21 cellular contexts compared by ENCODE assay signal in the genomic region with DNA sequence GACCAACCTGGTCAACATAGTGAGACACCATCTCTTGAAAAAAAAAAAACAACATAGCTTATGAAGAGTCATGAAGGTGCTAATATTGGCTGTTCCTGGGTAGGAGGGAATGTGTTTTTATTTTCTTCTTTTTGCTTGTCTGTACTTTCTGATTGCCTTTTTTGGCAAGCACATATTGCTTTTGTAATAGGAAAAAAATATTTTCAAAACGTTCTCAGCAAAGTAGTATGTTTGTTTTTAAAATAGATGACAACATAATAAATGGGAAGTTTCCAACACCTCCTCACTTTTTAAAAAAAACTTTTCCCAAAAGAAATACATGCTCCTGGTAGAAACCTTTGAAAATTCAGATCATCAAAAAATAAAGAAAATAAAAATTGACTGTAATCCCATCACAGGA. TPM values are rescaled to one million over a fixed set of nuclear protein-coding genes. Genes with fewer than 3 reads are reported as not detected.
DNase-seq lines count a peak whose midpoint lies in the region; ATAC-seq and TF ChIP-seq lines count a peak whose summit lies in the region.
"Had no signal": no experiment of that assay in that cellular context is flagged by ENCODE, and none has a peak within 500 bp of the region (broad histone marks: within the 10 kb centered on the region; RNA-seq: fewer than 3 reads in every experiment).

No MANE protein-coding gene starts in this region.

- H3K27me3 Mint-ChIP-seq in CD14-positive monocyte (ENCODE audit: low read depth in 3 of 3) = peaks cover 0 to 6% (median 2%) of the 10 kb centered on the region in 3 donors
- no peaks in the 10 kb centered on the region for H3K27me3 Mint-ChIP-seq in activated T-cell treated with anti-CD3 and anti-CD28 coated beads, Interleukin-2, amount 50 U/mL, for 24 hours
- H3K27me3 Mint-ChIP-seq: activated naive CD8-positive, alpha-beta T cell; activated T-helper 17 cell treated with anti-CD3 and anti-CD28 coated beads, Interleukin-2, amount 50 U/mL, for 72 hours; T-cell had no signal

- no peak for TF ChIP-seq CTCF in CD14-positive monocyte (IDR thresholded peaks at IDR 0.05)
- TF ChIP-seq CTCF in breast epithelium (IDR thresholded peaks at IDR 0.05) = no peak
- no peak for TF ChIP-seq CTCF in testis (IDR thresholded peaks at IDR 0.05)

- H3K4me3 Mint-ChIP-seq in CD14-positive monocyte = no peak overlapping the region
- H3K4me3 Mint-ChIP-seq in activated T-cell treated with anti-CD3 and anti-CD28 coated beads, Interleukin-2, amount 50 U/mL, for 24 hours = no peak overlapping the region
- H3K4me3 Mint-ChIP-seq: activated CD8-positive, alpha-beta memory T cell treated with anti-CD3 and anti-CD28 coated beads, Interleukin-2, amount 10 ng/mL, durations not matched to agents 7 days and 5 days; activated naive CD8-positive, alpha-beta T cell; activated T-helper 17 cell treated with anti-CD3 and anti-CD28 coated beads, Interleukin-2, amount 50 U/mL, for 72 hours; CD4-positive, CD25-positive, alpha-beta regulatory T cell; endodermal cell; T-cell had no signal

- peaks cover 87% of the 10 kb centered on the region for H3K4me1 Mint-ChIP-seq in CD14-positive monocyte
- H3K4me1 Mint-ChIP-seq in activated T-cell treated with anti-CD3 and anti-CD28 coated beads, Interleukin-2, amount 50 U/mL, for 24 hours (ENCODE audit: low read depth) = peaks cover 43% of the 10 kb centered on the region

- H3K27me3 ChIP-seq in breast epithelium (no peaks in the 10 kb centered on the region), mucosa of rectum (ENCODE audit: control insufficient read depth in 2 of 2, insufficient read depth in 2 of 2, low read length in 2 of 2) (no peaks in the 10 kb centered on the region), testis (no peaks in the 10 kb centered on the region)
- H3K27me3 ChIP-seq: pancreas had no signal

- WGBS in testis, 2 donors = 15 to 21% methylated on average over 1 of the region's 1 CpG

- no peak for ATAC-seq in HG03520 (IDR thresholded peaks at IDR 0.05; ENCODE audit: unreplicated experiment)
- ATAC-seq in GM21526 (IDR thresholded peaks at IDR 0.05; ENCODE audit: low FRiP score, unreplicated experiment) = no peak
- ATAC-seq: activated CD8-positive, alpha-beta memory T cell treated with anti-CD3 and anti-CD28 coated beads, Interleukin-2, amount 10 ng/mL, durations not matched to agents 7 days and 5 days; activated T-helper 17 cell treated with anti-CD3 and anti-CD28 coated beads, Interleukin-2, amount 50 U/mL, for 72 hours; pancreas; T-cell had no signal

- no peak overlapping the region for H3K9ac ChIP-seq in mucosa of rectum (ENCODE audit: low read depth in 1 of 2, low read length in 2 of 2)

- H3K27ac ChIP-seq in breast epithelium (peak overlapping the region; percentile 75 to 82), mucosa of rectum (ENCODE audit: low read depth in 2 of 2, low read length in 2 of 2) (peak overlapping the region; percentile 35 to 76), testis (peak overlapping the region; percentile 76 to 80)

- H3K4me1 ChIP-seq in breast epithelium (peaks cover 7 to 19% of the 10 kb centered on the region in 2 donors), mucosa of rectum (ENCODE audit: control insufficient read depth in 2 of 2, insufficient read depth in 2 of 2, low read length in 2 of 2) (peaks cover 23 to 37% of the 10 kb centered on the region in 2 donors), testis (peaks cover 39% of the 10 kb centered on the region)

- TF ChIP-seq POLR2A in breast epithelium (IDR thresholded peaks at IDR 0.05) = no peak
- TF ChIP-seq POLR2A in testis (IDR thresholded peaks at IDR 0.05) = no peak

- intact Hi-C loops in CD14-positive monocyte (cut with micrococcal nuclease) (loop anchor here (5.0 kb wide), 2 partner anchors 117 to 122 kb away; a partner anchor contains a TSS), breast epithelium (cut with DNase I; ENCODE audit: low total_unique reads) (no loop called here), testis (cut with DNase I; ENCODE audit: low total_unique reads) (loop anchor here (5.0 kb wide), 1 partner anchor 167 kb away; no protein-coding TSS in a partner anchor)

- H3K4me3 ChIP-seq in breast epithelium (no peak overlapping the region), mucosa of rectum (ENCODE audit: low read length in 2 of 2) (no peak overlapping the region), testis (no peak overlapping the region)
- H3K4me3 ChIP-seq: lung, pancreas had no signal

- H3K9me3 ChIP-seq in breast epithelium (no peaks in the 10 kb centered on the region), mucosa of rectum (ENCODE audit: control insufficient read depth in 2 of 2, low read length in 2 of 2) (no peaks in the 10 kb centered on the region), testis (no peaks in the 10 kb centered on the region)
- H3K9me3 ChIP-seq: pancreas had no signal

- peaks cover 0 to 2% of the 10 kb centered on the region in 2 donors for H3K36me3 Mint-ChIP-seq in CD14-positive monocyte
- H3K36me3 Mint-ChIP-seq in activated T-cell treated with anti-CD3 and anti-CD28 coated beads, Interleukin-2, amount 50 U/mL, for 24 hours (ENCODE audit: low read depth) = no peaks in the 10 kb centered on the region
- H3K36me3 Mint-ChIP-seq: activated CD8-positive, alpha-beta memory T cell treated with anti-CD3 and anti-CD28 coated beads, Interleukin-2, amount 10 ng/mL, durations not matched to agents 7 days and 5 days; activated naive CD8-positive, alpha-beta T cell; CD4-positive, CD25-positive, alpha-beta regulatory T cell; T-cell had no signal

- peak overlapping the region; percentile 99 to 100 (median 100) for H3K27ac Mint-ChIP-seq in CD14-positive monocyte
- H3K27ac Mint-ChIP-seq in activated T-cell treated with anti-CD3 and anti-CD28 coated beads, Interleukin-2, amount 50 U/mL, for 24 hours = no peak overlapping the region
- H3K27ac Mint-ChIP-seq: activated CD8-positive, alpha-beta memory T cell treated with anti-CD3 and anti-CD28 coated beads, Interleukin-2, amount 10 ng/mL, durations not matched to agents 7 days and 5 days; activated naive CD8-positive, alpha-beta T cell; activated T-helper 17 cell treated with anti-CD3 and anti-CD28 coated beads, Interleukin-2, amount 50 U/mL, for 72 hours; endodermal cell; T-cell had no signal

- no peak for DNase-seq in CD14-positive monocyte (ENCODE audit: low spot score)
- no peak for DNase-seq in breast epithelium (ENCODE audit: low spot score in 2 of 2)
- no peak for DNase-seq in testis
- DNase-seq in C1 segment of cervical spinal cord (lab: John Stamatoyannopoulos, UW) = no peak
- no peak for DNase-seq in activated T-cell treated with anti-CD3 and anti-CD28 coated beads, Interleukin-2, amount 50 U/mL, for 24 hours
- DNase-seq: activated CD4-positive, alpha-beta T cell treated with anti-CD3 and anti-CD28 coated beads for 48 hours; activated CD8-positive, alpha-beta memory T cell treated with anti-CD3 and anti-CD28 coated beads, Interleukin-2, amount 10 ng/mL, durations not matched to agents 7 days and 5 days; CD4-positive, CD25-positive, alpha-beta regulatory T cell; endodermal cell; GOT3; NCI-H1694; NCI-H774; stimulated activated naive CD4-positive, alpha-beta T cell treated with Interleukin-2 at 50 U/mL for 16 hours had no signal

- H3K36me3 ChIP-seq in breast epithelium = no peaks in the 10 kb centered on the region
- H3K36me3 ChIP-seq in mucosa of rectum (ENCODE audit: control insufficient read depth in 2 of 2, insufficient read depth in 2 of 2, low read length in 2 of 2) = no peaks in the 10 kb centered on the region
- H3K36me3 ChIP-seq in testis (ENCODE audit: low read depth, missing control alignments) = no peaks in the 10 kb centered on the region
- H3K36me3 ChIP-seq: pancreas had no signal

- H3K9me3 Mint-ChIP-seq in CD14-positive monocyte = peaks cover 0 to 1% (median 0%) of the 10 kb centered on the region in 7 donors
- H3K9me3 Mint-ChIP-seq in activated T-cell treated with anti-CD3 and anti-CD28 coated beads, Interleukin-2, amount 50 U/mL, for 24 hours = no peaks in the 10 kb centered on the region
- H3K9me3 Mint-ChIP-seq: activated T-helper 17 cell treated with anti-CD3 and anti-CD28 coated beads, Interleukin-2, amount 50 U/mL, for 72 hours; CD4-positive, CD25-positive, alpha-beta regulatory T cell; endodermal cell; T-cell had no signal

RNA-seq across cellular contexts. Expression of a gene that starts 20.9 kb away (rescaled TPM):
- polyA plus RNA-seq in CD14-positive monocyte (1,000 to 10,000 TPM; 4,403 to 4,841 TPM), testis (ENCODE audit: insufficient read depth, low read depth, low replicate concordance) (247 TPM)
- total RNA-seq in breast epithelium (100 to 1,000 TPM; 398 to 629 (median 549) TPM), testis (10 to 100 TPM; 44.2 to 66.1 TPM)

Comparison
In these comparisons a context has a peak if more than half of its experiments do, and no peak if none do; other contexts are left out.
1. RNA of a gene that starts 20.9 kb away (total RNA-seq): 398 to 629 TPM in breast epithelium; 44.2 to 66.1 TPM in testis; every median in the first group is over 4 times any median in the second.
2. Peak in every context shown above with its lines, with median percentiles within 50 percentile points of each other: H3K27ac ChIP-seq.